In genomic region chr3:127742580-127742979, GRCh38 we compare ENCODE assay signal across 27 cellular contexts.
"Had no signal": no experiment of that assay in that cellular context is flagged by ENCODE, and none has a peak within 500 bp of the region (broad histone marks: within the 10 kb centered on the region; RNA-seq: fewer than 3 reads in every experiment).

No MANE protein-coding gene starts in this region.

- H2AFZ ChIP-seq: hepatocyte had no signal

- H3K27me3 Mint-ChIP-seq: memory B cell had no signal

- H3K27ac Mint-ChIP-seq: activated CD4-positive, alpha-beta memory T cell treated with anti-CD3 and anti-CD28 coated beads, Interleukin-2, amount 10 ng/mL, durations not matched to agents 7 days and 5 days; activated CD4-positive, alpha-beta T cell treated with anti-CD3 and anti-CD28 coated beads, Interleukin-2, amount 10 ng/mL, durations not matched to agents 24 days and 14 days; activated naive CD4-positive, alpha-beta T cell treated with anti-CD3 and anti-CD28 coated beads, Interleukin-2, amount 50 U/mL, for 72 hours; activated T-cell treated with anti-CD3 and anti-CD28 coated beads, Interleukin-2, amount 50 U/mL, for 24 hours; activated T-helper 17 cell treated with anti-CD3 and anti-CD28 coated beads, Interleukin-2, amount 50 U/mL, for 72 hours; endodermal cell; memory B cell; naive thymus-derived CD4-positive, alpha-beta T cell; progenitor cell of endocrine pancreas had no signal

- ATAC-seq: activated naive CD4-positive, alpha-beta T cell treated with anti-CD3 and anti-CD28 coated beads, Interleukin-2, amount 50 U/mL, for 72 hours; activated T-helper 17 cell treated with anti-CD3 and anti-CD28 coated beads, Interleukin-2, amount 50 U/mL, for 72 hours; esophagus mucosa; foreskin keratinocyte; naive thymus-derived CD4-positive, alpha-beta T cell had no signal

- H3K4me3 Mint-ChIP-seq: activated CD4-positive, alpha-beta memory T cell treated with anti-CD3 and anti-CD28 coated beads, Interleukin-2, amount 10 ng/mL, durations not matched to agents 7 days and 5 days; activated CD4-positive, alpha-beta T cell treated with anti-CD3 and anti-CD28 coated beads, Interleukin-2, amount 10 ng/mL, durations not matched to agents 24 days and 14 days; activated T-cell treated with anti-CD3 and anti-CD28 coated beads, Interleukin-2, amount 50 U/mL, for 24 hours; activated T-helper 17 cell treated with anti-CD3 and anti-CD28 coated beads, Interleukin-2, amount 50 U/mL, for 72 hours; endodermal cell; memory B cell; naive thymus-derived CD4-positive, alpha-beta T cell had no signal

- H3K27me3 ChIP-seq: foreskin keratinocyte, hepatocyte, ovary, uterus had no signal

- H3K36me3 Mint-ChIP-seq: activated naive CD4-positive, alpha-beta T cell treated with anti-CD3 and anti-CD28 coated beads, Interleukin-2, amount 50 U/mL, for 72 hours; memory B cell; naive thymus-derived CD4-positive, alpha-beta T cell had no signal

- H3K9me3 Mint-ChIP-seq: activated CD4-positive, alpha-beta memory T cell treated with anti-CD3 and anti-CD28 coated beads, Interleukin-2, amount 10 ng/mL, durations not matched to agents 7 days and 5 days; activated CD4-positive, alpha-beta T cell treated with anti-CD3 and anti-CD28 coated beads, Interleukin-2, amount 10 ng/mL, durations not matched to agents 24 days and 14 days; activated naive CD4-positive, alpha-beta T cell treated with anti-CD3 and anti-CD28 coated beads, Interleukin-2, amount 50 U/mL, for 72 hours; activated T-cell treated with anti-CD3 and anti-CD28 coated beads, Interleukin-2, amount 50 U/mL, for 24 hours; activated T-helper 17 cell treated with anti-CD3 and anti-CD28 coated beads, Interleukin-2, amount 50 U/mL, for 72 hours; endodermal cell; memory B cell; naive thymus-derived CD4-positive, alpha-beta T cell had no signal

- H3K36me3 ChIP-seq: ovary, thoracic aorta, uterus had no signal

- H3K4me3 ChIP-seq: hepatocyte, ovary, thoracic aorta, uterus had no signal

- DNase-seq: activated CD4-positive, alpha-beta memory T cell treated with anti-CD3 and anti-CD28 coated beads, Interleukin-2, amount 10 ng/mL, durations not matched to agents 7 days and 5 days; activated CD4-positive, alpha-beta T cell treated with anti-CD3 and anti-CD28 coated beads, Interleukin-2, amount 10 ng/mL, durations not matched to agents 24 days and 14 days; activated CD4-positive, CD25-positive, alpha-beta regulatory T cell treated with anti-CD3 and anti-CD28 coated beads, Interleukin-2, amount 50 U/mL, for 72 hours; activated CD8-positive, alpha-beta memory T cell treated with anti-CD3 and anti-CD28 coated beads, Interleukin-2, amount 50 U/mL, for 48 hours; activated naive CD4-positive, alpha-beta T cell; activated T-cell treated with anti-CD3 and anti-CD28 coated beads, Interleukin-2, amount 50 U/mL, for 24 hours; anterior cingulate cortex; cortex of kidney; endodermal cell; foreskin keratinocyte; islet precursor cell; midbrain; naive thymus-derived CD4-positive, alpha-beta T cell; ovary; retina; stimulated activated CD4-positive, alpha-beta T cell treated with anti-CD3 and anti-CD28 coated beads, Interleukin-2, amount 100 ng/mL, for 48 hours; stimulated activated naive CD4-positive, alpha-beta T cell treated with Interleukin-2 at 50 U/mL for 16 hours; T-helper 2 cell; trophoblast cell; uterus had no signal

- H3K9me3 ChIP-seq: ovary, thoracic aorta, uterus had no signal

- H3K4me2 ChIP-seq: hepatocyte had no signal

- H3K27ac ChIP-seq: foreskin keratinocyte, hepatocyte, ovary had no signal

- H3K79me2 ChIP-seq: hepatocyte had no signal

- H3K4me1 Mint-ChIP-seq: activated T-helper 17 cell treated with anti-CD3 and anti-CD28 coated beads, Interleukin-2, amount 50 U/mL, for 72 hours; memory B cell had no signal
